ENCODE assay signal across 22 cellular contexts in genomic region chr11:80122211-80122610, GRCh38.
"Had no signal": no experiment of that assay in that cellular context is flagged by ENCODE, and none has a peak within 500 bp of the region (broad histone marks: within the 10 kb centered on the region; RNA-seq: fewer than 3 reads in every experiment).

No MANE protein-coding gene starts in this region.

- ATAC-seq: activated CD8-positive, alpha-beta T cell treated with anti-CD3 and anti-CD28 coated beads, Interleukin-2, amount 10 ng/mL, durations not matched to agents 7 days and 5 days; activated naive CD8-positive, alpha-beta T cell treated with anti-CD3 and anti-CD28 coated beads, Interleukin-2, amount 50 U/mL, for 24 hours; esophagus mucosa; left colon; naive thymus-derived CD8-positive, alpha-beta T cell; upper lobe of right lung had no signal

- H3K4me3 ChIP-seq: lung, neural progenitor cell, upper lobe of right lung had no signal

- H3K9me3 ChIP-seq: upper lobe of right lung had no signal

- DNase-seq: activated CD4-positive, alpha-beta T cell treated with anti-CD3 and anti-CD28 coated beads for 1 hour; activated CD4-positive, alpha-beta T cell treated with anti-CD3 and anti-CD28 coated beads, Interleukin-2, amount 50 U/mL, for 1 hour; activated CD8-positive, alpha-beta T cell treated with anti-CD3 and anti-CD28 coated beads, Interleukin-2, amount 10 ng/mL, durations not matched to agents 7 days and 5 days; activated gamma-delta T cell; activated naive CD4-positive, alpha-beta T cell treated with anti-CD3 and anti-CD28 coated beads, Interleukin-2, amount 50 U/mL, for 16 hours; activated naive CD8-positive, alpha-beta T cell treated with anti-CD3 and anti-CD28 coated beads, Interleukin-2, amount 50 U/mL, for 24 hours; anterior cingulate cortex; brain microvascular endothelial cell; central memory CD4-positive, alpha-beta T cell; dermis blood vessel endothelial cell; effector memory CD4-positive, alpha-beta T cell; islet precursor cell; left colon; naive thymus-derived CD8-positive, alpha-beta T cell; stimulated activated CD4-positive, alpha-beta T cell treated with anti-CD3 and anti-CD28 coated beads, Interleukin-2, amount 100 ng/mL, for 48 hours; stimulated activated CD8-positive, alpha-beta memory T cell treated with anti-CD3 and anti-CD28 coated beads, Interleukin-4, amount 100 ng/mL, for 48 hours; stimulated activated naive CD4-positive, alpha-beta T cell; T-helper 1 cell; upper lobe of right lung had no signal

- H3K4me2 ChIP-seq: neural progenitor cell had no signal

- H2AFZ ChIP-seq: neural progenitor cell had no signal

- H3K27ac ChIP-seq: brain microvascular endothelial cell, neural progenitor cell, upper lobe of right lung had no signal

- H3K27me3 ChIP-seq: brain microvascular endothelial cell, neural progenitor cell, upper lobe of right lung had no signal

- H3K36me3 ChIP-seq: brain microvascular endothelial cell, neural progenitor cell, upper lobe of right lung had no signal

- H3K9ac ChIP-seq: neural progenitor cell had no signal

- H3K4me1 ChIP-seq: upper lobe of right lung had no signal
